In the genomic region with DNA sequence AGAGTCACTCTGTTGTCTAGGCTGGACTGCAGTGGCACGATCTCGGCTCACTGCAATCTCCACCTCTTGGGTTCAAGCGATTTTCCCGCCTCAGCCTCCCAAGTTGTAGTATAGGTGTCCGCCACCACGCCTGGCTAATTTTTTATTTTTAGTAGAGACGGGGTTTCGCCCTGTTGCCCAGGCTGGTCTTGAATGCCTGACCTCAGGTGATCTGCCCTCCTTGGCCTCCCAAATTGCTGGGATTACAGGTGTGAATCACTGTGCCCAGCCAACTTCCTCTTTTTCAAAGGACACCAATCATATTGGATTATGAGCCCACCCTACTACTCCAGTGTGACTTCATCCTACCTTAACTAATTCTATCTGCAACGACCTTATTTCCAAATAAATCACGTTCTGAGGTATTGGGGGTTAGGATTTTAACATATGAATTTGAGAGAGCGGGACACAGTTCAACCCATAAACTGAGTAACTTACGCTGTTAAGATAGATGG, we compare ENCODE assay signal across 17 cellular contexts. TPM values are rescaled to one million over a fixed set of nuclear protein-coding genes. Genes with fewer than 3 reads are reported as not detected.
DNase-seq lines count a peak whose midpoint lies in the region; ATAC-seq and TF ChIP-seq lines count a peak whose summit lies in the region.
"Had no signal": no experiment of that assay in that cellular context is flagged by ENCODE, and none has a peak within 500 bp of the region (broad histone marks: within the 10 kb centered on the region; RNA-seq: fewer than 3 reads in every experiment).

No MANE protein-coding gene starts in this region.

- H3K27me3 ChIP-seq in BLaER1, result no peaks in the 10 kb centered on the region
- no peaks in the 10 kb centered on the region for H3K27me3 ChIP-seq in CD4-positive, alpha-beta memory T cell (ENCODE audit: insufficient read depth, low read length)
- H3K27me3 ChIP-seq in foreskin keratinocyte, result no peaks in the 10 kb centered on the region
- H3K27me3 ChIP-seq: suprapubic skin had no signal

- H3K36me3 Mint-ChIP-seq in CD4-positive, alpha-beta memory T cell, result peaks cover 43 to 52% of the 10 kb centered on the region in 2 donors
- peaks cover 21% of the 10 kb centered on the region for H3K36me3 Mint-ChIP-seq in activated CD4-positive, alpha-beta memory T cell treated with anti-CD3 and anti-CD28 coated beads for 36 hours
- H3K36me3 Mint-ChIP-seq in immature natural killer cell (peaks cover 25 to 32% (median 25%) of the 10 kb centered on the region in 3 donors), WTC11 (0 out of 2 replicates have a peak, but pooled peaks cover 2% of the 10 kb centered on the region)

- H3K27me3 Mint-ChIP-seq in CD4-positive, alpha-beta memory T cell, result no peaks in the 10 kb centered on the region
- H3K27me3 Mint-ChIP-seq in activated CD4-positive, alpha-beta memory T cell treated with anti-CD3 and anti-CD28 coated beads for 36 hours, result no peaks in the 10 kb centered on the region
- H3K27me3 Mint-ChIP-seq in immature natural killer cell (ENCODE audit: low read depth in 3 of 3), result peaks cover 19 to 20% (median 20%) of the 10 kb centered on the region in 3 donors
- no peaks in the 10 kb centered on the region; the same call in 1 of the 2 replicates for H3K27me3 Mint-ChIP-seq in WTC11 (ENCODE audit: low read depth)

- H3K9ac ChIP-seq in BLaER1, result no peak overlapping the region

- DNase-seq in CD4-positive, alpha-beta memory T cell, result no peak
- DNase-seq in activated CD4-positive, alpha-beta memory T cell treated with anti-CD3 and anti-CD28 coated beads for 36 hours, result no peak
- DNase-seq in immature natural killer cell (no peak), WTC11 (ENCODE audit: low spot score) (no peak), COLO668 (lab: John Stamatoyannopoulos, UW; ENCODE audit: unreplicated experiment) (no peak), NCI-H1417 (lab: John Stamatoyannopoulos, UW) (no peak), foreskin keratinocyte (no peak)
- DNase-seq: activated effector memory CD4-positive, alpha-beta T cell treated with Interleukin-2 at 50 U/mL for 16 hours; GF-D8; hippocampal formation; kidney; NCI-H2171; stimulated activated CD4-positive, alpha-beta T cell treated with anti-CD3 and anti-CD28 coated beads, Interleukin-2, amount 100 ng/mL, for 48 hours had no signal

- no peak for TF ChIP-seq CTCF in WTC11 (IDR thresholded peaks at IDR 0.05)
- no peak for TF ChIP-seq CTCF in foreskin keratinocyte (conservative IDR thresholded peaks at IDR 0.05)

- no peaks in the 10 kb centered on the region for H4K20me1 ChIP-seq in BLaER1

- intact Hi-C loops in CD4-positive, alpha-beta memory T cell (cut with micrococcal nuclease), result no loop called here
- intact Hi-C loops in activated CD4-positive, alpha-beta memory T cell treated with anti-CD3 and anti-CD28 coated beads for 36 hours (cut with micrococcal nuclease), result no loop called here

- peak overlapping the region; percentile 86; the same call in 1 of the 2 replicates for H3K27ac ChIP-seq in BLaER1
- peak overlapping the region; percentile 11 for H3K27ac ChIP-seq in CD4-positive, alpha-beta memory T cell (ENCODE audit: low read depth, low read length)
- no peak overlapping the region for H3K27ac ChIP-seq in foreskin keratinocyte
- H3K27ac ChIP-seq: suprapubic skin had no signal

- ATAC-seq in WTC11 (no peak), foreskin keratinocyte (no peak)
- ATAC-seq: HCT116, SK-N-SH treated with all-trans-retinoic acid at 6 μM for 48 hours had no signal

- CTCF ChIA-PET in CD4-positive, alpha-beta memory T cell (lab: Charles Lee; ENCODE audit: partially characterized antibody), result interaction anchor here (1.5 kb wide), 1 partner anchor 18 kb away, joined by 3 read pairs; no protein-coding TSS in a partner anchor
- CTCF ChIA-PET in activated CD4-positive, alpha-beta memory T cell treated with anti-CD3 and anti-CD28 coated beads for 36 hours (lab: Charles Lee), result no interaction called here
- CTCF ChIA-PET in WTC11 (lab: Charles Lee), result interaction anchor here (0.6 kb wide), 1 partner anchor 56 kb away, joined by 3 read pairs; no protein-coding TSS in a partner anchor

- H3K27ac Mint-ChIP-seq in CD4-positive, alpha-beta memory T cell, result peak overlapping the region; percentile 68 to 92 (median 86)
- peak overlapping the region; percentile 55 for H3K27ac Mint-ChIP-seq in activated CD4-positive, alpha-beta memory T cell treated with anti-CD3 and anti-CD28 coated beads for 36 hours
- H3K27ac Mint-ChIP-seq in immature natural killer cell, result peak overlapping the region; percentile 79 to 98 (median 84)
- H3K27ac Mint-ChIP-seq in WTC11, result no peak overlapping the region

- H3K4me3 ChIP-seq in BLaER1, result no peak overlapping the region
- no peak overlapping the region for H3K4me3 ChIP-seq in CD4-positive, alpha-beta memory T cell (ENCODE audit: low read length in 2 of 2)
- H3K4me3 ChIP-seq: suprapubic skin had no signal

- no peaks in the 10 kb centered on the region for H3K9me3 ChIP-seq in BLaER1
- H3K9me3 ChIP-seq in CD4-positive, alpha-beta memory T cell (ENCODE audit: control insufficient read depth in 1 of 2, low read length in 2 of 2), result no peaks in the 10 kb centered on the region
- H3K9me3 ChIP-seq: suprapubic skin had no signal

- peak overlapping the region; percentile 15 to 72 (median 52) for H3K4me3 Mint-ChIP-seq in CD4-positive, alpha-beta memory T cell
- no peak overlapping the region for H3K4me3 Mint-ChIP-seq in activated CD4-positive, alpha-beta memory T cell treated with anti-CD3 and anti-CD28 coated beads for 36 hours
- H3K4me3 Mint-ChIP-seq in immature natural killer cell (peak overlapping the region; percentile 15 to 53 (median 44)), WTC11 (no peak overlapping the region)

- peaks cover 57 to 90% (median 71%) of the 10 kb centered on the region in 4 donors for H3K4me1 Mint-ChIP-seq in CD4-positive, alpha-beta memory T cell
- peaks cover 64% of the 10 kb centered on the region for H3K4me1 Mint-ChIP-seq in activated CD4-positive, alpha-beta memory T cell treated with anti-CD3 and anti-CD28 coated beads for 36 hours (ENCODE audit: low read depth)
- H3K4me1 Mint-ChIP-seq in immature natural killer cell (peaks cover 70 to 71% of the 10 kb centered on the region in 2 donors), WTC11 (peaks cover 25% of the 10 kb centered on the region)

- H3K36me3 ChIP-seq in BLaER1, result no peaks in the 10 kb centered on the region; the same call in 1 of the 2 replicates
- H3K36me3 ChIP-seq in CD4-positive, alpha-beta memory T cell (ENCODE audit: insufficient read depth, low read length), result peaks cover 32% of the 10 kb centered on the region
- H3K36me3 ChIP-seq: suprapubic skin had no signal

- POLR2A ChIA-PET in CD4-positive, alpha-beta memory T cell (lab: Charles Lee; ENCODE audit: partially characterized antibody), result no interaction called here
- POLR2A ChIA-PET in activated CD4-positive, alpha-beta memory T cell treated with anti-CD3 and anti-CD28 coated beads for 36 hours (lab: Charles Lee), result no interaction called here
- POLR2A ChIA-PET in WTC11 (lab: Charles Lee), result interaction anchor here (0.6 kb wide), 1 partner anchor 79 kb away, joined by 4 read pairs; no protein-coding TSS in a partner anchor

- peaks cover 57% of the 10 kb centered on the region for H3K4me1 ChIP-seq in BLaER1
- H3K4me1 ChIP-seq in CD4-positive, alpha-beta memory T cell (ENCODE audit: insufficient read depth, low read length), result peaks cover 97% of the 10 kb centered on the region
- H3K4me1 ChIP-seq in foreskin keratinocyte, result peaks cover 12% of the 10 kb centered on the region

- peaks cover 0 to 2% (median 0%) of the 10 kb centered on the region in 8 donors for H3K9me3 Mint-ChIP-seq in CD4-positive, alpha-beta memory T cell
- no peaks in the 10 kb centered on the region for H3K9me3 Mint-ChIP-seq in activated CD4-positive, alpha-beta memory T cell treated with anti-CD3 and anti-CD28 coated beads for 36 hours
- H3K9me3 Mint-ChIP-seq in immature natural killer cell, result no peaks in the 10 kb centered on the region
- H3K9me3 Mint-ChIP-seq in WTC11, result no peaks in the 10 kb centered on the region

- H3K4me2 ChIP-seq in BLaER1, result peak overlapping the region; percentile 87

TF ChIP-seq in WTC11, 78 proteins besides CTCF, POLR2A, EP300 and RAD21:
- TF ChIP-seq FOXP1 (CRISPR knock-in tag; IDR thresholded peaks at IDR 0.05; ENCODE audit: borderline replicate concordance), result no peak
- TF ChIP-seq ZNF423 (CRISPR knock-in tag; IDR thresholded peaks at IDR 0.05), result no peak
- TF ChIP-seq, protein P1, sequence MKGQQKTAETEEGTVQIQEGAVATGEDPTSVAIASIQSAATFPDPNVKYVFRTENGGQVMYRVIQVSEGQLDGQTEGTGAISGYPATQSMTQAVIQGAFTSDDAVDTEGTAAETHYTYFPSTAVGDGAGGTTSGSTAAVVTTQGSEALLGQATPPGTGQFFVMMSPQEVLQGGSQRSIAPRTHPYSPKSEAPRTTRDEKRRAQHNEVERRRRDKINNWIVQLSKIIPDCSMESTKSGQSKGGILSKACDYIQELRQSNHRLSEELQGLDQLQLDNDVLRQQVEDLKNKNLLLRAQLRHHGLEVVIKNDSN (CRISPR knock-in tag; IDR thresholded peaks at IDR 0.05), result no peak
- no peak for TF ChIP-seq ZNF317 (CRISPR knock-in tag; IDR thresholded peaks at IDR 0.05; ENCODE audit: borderline replicate concordance, low read depth)
- no peak for TF ChIP-seq ETV6 (CRISPR knock-in tag; IDR thresholded peaks at IDR 0.05)
- TF ChIP-seq GRHL2 (CRISPR knock-in tag; IDR thresholded peaks at IDR 0.05; ENCODE audit: insufficient replicate concordance, severe bottlenecking), result no peak
- no peak for TF ChIP-seq MXD4 (CRISPR knock-in tag; IDR thresholded peaks at IDR 0.05; ENCODE audit: borderline replicate concordance)

RNA-seq across cellular contexts. Expression of a gene that starts 3.2 kb away (rescaled TPM):
- 100 to 1,000 TPM; 144 to 153 TPM for total RNA-seq in CD4-positive, alpha-beta memory T cell
- 100 to 1,000 TPM; 494 to 667 TPM for polyA plus RNA-seq in CD4-positive, alpha-beta memory T cell
- total RNA-seq in activated CD4-positive, alpha-beta memory T cell treated with anti-CD3 and anti-CD28 coated beads for 36 hours, result 10 to 100 TPM; 68.2 to 74.5 TPM
- polyA plus RNA-seq in immature natural killer cell, result 100 to 1,000 TPM; 286 to 365 (median 342) TPM
- 3.8 to 5.6 TPM (median 4.5 TPM) in 3 replicates for total RNA-seq in WTC11 (2021)
- 8.3 and 15.2 TPM in 2 replicates for total RNA-seq in foreskin keratinocyte
- polyA plus RNA-seq in foreskin keratinocyte, result 14.6 and 24.8 TPM in 2 replicates

RNA-seq across cellular contexts. Expression of a gene that starts 20.9 kb away (rescaled TPM):
- 10 to 100 TPM; 54.5 to 56.8 TPM for total RNA-seq in CD4-positive, alpha-beta memory T cell
- polyA plus RNA-seq in CD4-positive, alpha-beta memory T cell, result 10 to 100 TPM; 33.2 to 35.8 TPM
- 10 to 100 TPM; 55.5 to 55.7 TPM for total RNA-seq in activated CD4-positive, alpha-beta memory T cell treated with anti-CD3 and anti-CD28 coated beads for 36 hours
- polyA plus RNA-seq in immature natural killer cell (10 to 100 TPM; 11.6 to 17.8 (median 12.1) TPM), foreskin keratinocyte (25.8 and 26.6 TPM in 2 replicates)
- total RNA-seq in WTC11 (2021) (118 to 183 TPM (median 125 TPM) in 3 replicates), foreskin keratinocyte (47.6 and 50.0 TPM in 2 replicates)

Comparison
In these comparisons a context has a peak if more than half of its experiments do, and no peak if none do; other contexts are left out.
1. H3K4me3 Mint-ChIP-seq: peak in CD4-positive, alpha-beta memory T cell (8 of 8) and immature natural killer cell (5 of 5); none in activated CD4-positive, alpha-beta memory T cell treated with anti-CD3 and anti-CD28 coated beads for 36 hours (single experiment) and WTC11 (single experiment).